In genomic region chr10:99917963-99918825, GRCh38 we compare ENCODE assay signal across 9 cellular contexts.
DNase-seq lines count a peak whose midpoint lies in the region; ATAC-seq and TF ChIP-seq lines count a peak whose summit lies in the region.
"Had no signal": no experiment of that assay in that cellular context is flagged by ENCODE, and none has a peak within 500 bp of the region (broad histone marks: within the 10 kb centered on the region; RNA-seq: fewer than 3 reads in every experiment).

No MANE protein-coding gene starts in this region.

- 4% methylated on average over 10 of the region's 10 CpGs for WGBS in HUES64
- 12 to 23% (median 14%) methylated on average over 10 of the region's 10 CpGs for WGBS in stomach, 5 donors

- H3K4me3 ChIP-seq in HUES64 (ENCODE audit: low read length), result peak overlapping the region; percentile 68
- H3K4me3 ChIP-seq in coronary artery, result peak overlapping the region; percentile 60
- H3K4me3 ChIP-seq in stomach, result peak overlapping the region; percentile 16 to 21 (median 18)

- DNase-seq in coronary artery (ENCODE audit: low spot score) (no peak), left colon (peak; percentile 49 to 56), stomach (no peak), NCI-H1092 (lab: John Stamatoyannopoulos, UW) (no peak), NCI-H1436 treated with DMSO at 0.1 percent for 48 hours (lab: John Stamatoyannopoulos, UW) (no peak)
- DNase-seq in activated naive CD4-positive, alpha-beta T cell treated with anti-CD3 and anti-CD28 coated beads, Interleukin-2, amount 50 U/mL, for 16 hours, result no peak
- no peak for DNase-seq in activated naive CD4-positive, alpha-beta T cell treated with anti-CD3 and anti-CD28 coated beads, Interleukin-2, amount 50 U/mL, for 72 hours (ENCODE audit: low spot score in 2 of 2)

- no peak for TF ChIP-seq POLR2A in stomach (IDR thresholded peaks at IDR 0.05)

- no peaks in the 10 kb centered on the region for H3K36me3 ChIP-seq in HUES64 (ENCODE audit: insufficient read depth, low read length)
- H3K36me3 ChIP-seq in stomach, result peaks cover 0 to 11% (median 3%) of the 10 kb centered on the region in 4 donors

- no peak for TF ChIP-seq EP300 in stomach (IDR thresholded peaks at IDR 0.05)

- H3K4me1 ChIP-seq in HUES64 (ENCODE audit: insufficient read depth, low read length) (peaks cover 34% of the 10 kb centered on the region), stomach (peaks cover 21 to 70% (median 50%) of the 10 kb centered on the region in 4 donors)

- ATAC-seq in left colon, result peak; percentile 4
- no peak for ATAC-seq in activated naive CD4-positive, alpha-beta T cell treated with anti-CD3 and anti-CD28 coated beads, Interleukin-2, amount 50 U/mL, for 72 hours

- H3K9ac ChIP-seq in HUES64 (ENCODE audit: low read depth, low read length), result peak overlapping the region; percentile 95

- TF ChIP-seq CTCF in coronary artery (IDR thresholded peaks at IDR 0.05) (no peak), stomach (IDR thresholded peaks at IDR 0.05) (no peak)

- H3K27me3 ChIP-seq in HUES64 (ENCODE audit: insufficient read depth, low read length) (no peaks in the 10 kb centered on the region), stomach (no peaks in the 10 kb centered on the region)

- intact Hi-C loops in left colon (cut with DNase I, micrococcal nuclease), result no loop called here
- intact Hi-C loops in stomach (cut with DNase I; ENCODE audit: low total_unique reads), result no loop called here

- no peaks in the 10 kb centered on the region for H3K9me3 Mint-ChIP-seq in activated naive CD4-positive, alpha-beta T cell treated with anti-CD3 and anti-CD28 coated beads, Interleukin-2, amount 50 U/mL, for 72 hours
- H3K9me3 Mint-ChIP-seq: dendritic cell treated with granulocyte-macrophage colony-stimulating factor and Interleukin-4, amounts not matched to agents 40 ng/mL and 50 ng/mL, for 4 days had no signal

- no peaks in the 10 kb centered on the region for H3K9me3 ChIP-seq in HUES64 (ENCODE audit: insufficient read depth, low read depth, low read length)
- no peaks in the 10 kb centered on the region for H3K9me3 ChIP-seq in stomach

- H3K27ac ChIP-seq in HUES64 (ENCODE audit: low read depth, low read length) (peak overlapping the region; percentile 99), coronary artery (peak overlapping the region in 1 of 2 donors; percentile 74), stomach (peak overlapping the region; percentile 44 to 78 (median 73))

- H3K27ac Mint-ChIP-seq in activated naive CD4-positive, alpha-beta T cell treated with anti-CD3 and anti-CD28 coated beads, Interleukin-2, amount 50 U/mL, for 72 hours, result no peak overlapping the region
- H3K27ac Mint-ChIP-seq: dendritic cell treated with granulocyte-macrophage colony-stimulating factor and Interleukin-4, amounts not matched to agents 40 ng/mL and 50 ng/mL, for 4 days had no signal

- H3K36me3 Mint-ChIP-seq in activated naive CD4-positive, alpha-beta T cell treated with anti-CD3 and anti-CD28 coated beads, Interleukin-2, amount 50 U/mL, for 72 hours, result no peaks in the 10 kb centered on the region

Comparison
In these comparisons a context has a peak if more than half of its experiments do, and no peak if none do; other contexts are left out.
1. H3K4me3 ChIP-seq: peak in every context shown above with its lines; median percentile 68 in HUES64; 60 in coronary artery; 18 in stomach.
2. DNase-seq: peak in left colon (2 of 2); none in coronary artery (single experiment), stomach (single experiment), NCI-H1092 (single experiment), activated naive CD4-positive, alpha-beta T cell treated with anti-CD3 and anti-CD28 coated beads, Interleukin-2, amount 50 U/mL, for 16 hours (single experiment), activated naive CD4-positive, alpha-beta T cell treated with anti-CD3 and anti-CD28 coated beads, Interleukin-2, amount 50 U/mL, for 72 hours (0 of 2) and NCI-H1436 treated with DMSO at 0.1 percent for 48 hours (single experiment).